Comparison of ENCODE assay signal across 8 cellular contexts in the genomic region with DNA sequence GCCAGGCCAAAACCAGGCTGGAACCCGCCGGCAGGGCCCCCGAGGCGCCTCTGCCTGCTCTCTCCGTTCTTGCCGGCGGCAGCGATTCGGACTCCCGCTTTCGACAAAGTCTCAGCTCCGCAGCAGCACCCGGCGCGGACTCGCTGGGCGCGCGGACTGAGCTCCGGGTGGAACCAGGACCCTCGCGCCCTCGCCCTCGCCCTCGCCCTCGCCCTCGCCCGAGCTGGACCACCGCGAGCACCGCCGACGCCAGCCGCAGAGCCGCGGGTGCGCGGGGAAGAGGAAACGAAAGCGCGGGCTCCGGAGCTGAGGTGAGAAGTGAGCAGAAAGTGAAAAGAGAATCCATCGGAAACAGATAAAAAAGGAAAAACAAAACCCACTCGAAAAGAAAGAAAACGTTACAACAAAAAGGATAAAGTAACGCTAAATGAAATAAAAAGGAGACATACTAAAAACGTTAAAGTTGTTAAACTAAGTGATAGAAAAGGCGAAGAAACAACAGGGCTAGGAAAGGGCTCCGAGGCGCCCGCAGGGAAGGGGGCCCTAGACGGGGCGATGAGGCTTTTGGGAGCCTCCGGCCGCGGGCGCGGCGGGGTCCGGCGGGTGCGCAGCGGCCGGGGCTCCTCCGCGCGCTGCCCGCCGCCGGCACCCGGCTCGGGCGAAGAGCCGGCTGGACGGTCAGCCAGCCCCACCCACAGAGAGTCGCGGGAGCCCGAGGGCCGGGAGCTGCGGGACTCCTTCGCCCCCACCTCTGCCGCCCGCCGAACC.
DNase-seq lines count a peak whose midpoint lies in the region; ATAC-seq and TF ChIP-seq lines count a peak whose summit lies in the region.

No MANE protein-coding gene starts in this region.

- H3K4me3 ChIP-seq in astrocyte of the cerebellum (ENCODE audit: low read depth, low read length) (peak overlapping the region; percentile 26), upper lobe of left lung (peak overlapping the region in 3 of 4 donors; percentile 28 to 45 (median 44)), thyroid gland (replicated peaks in 1 of 3) (peak overlapping the region in 1 of 3 donors; percentile 17)

- CTCF ChIA-PET in activated naive CD4-positive, alpha-beta T cell treated with anti-CD3 and anti-CD28 coated beads for 36 hours (lab: Charles Lee) = interaction anchor here (1.7 to 16.7 kb wide), 2 partner anchors 10 to 51 kb away, joined by 11 to 111 read pairs; no protein-coding TSS in a partner anchor

- TF ChIP-seq POLR2A in upper lobe of left lung (IDR thresholded peaks at IDR 0.05) (no peak), thyroid gland (IDR thresholded peaks at IDR 0.05) (no peak)

- H3K4me1 ChIP-seq in upper lobe of left lung (peaks cover 16 to 21% (median 18%) of the 10 kb centered on the region in 4 donors), thyroid gland (peaks cover 14 to 15% of the 10 kb centered on the region in 2 donors)

- H3K36me3 Mint-ChIP-seq in activated naive CD4-positive, alpha-beta T cell treated with anti-CD3 and anti-CD28 coated beads for 36 hours (ENCODE audit: low read depth) = no peaks in the 10 kb centered on the region
- H3K36me3 Mint-ChIP-seq in memory B cell = peaks cover 2% of the 10 kb centered on the region

- H3K36me3 ChIP-seq in upper lobe of left lung (no peaks in the 10 kb centered on the region), thyroid gland (no peaks in the 10 kb centered on the region)

- in situ Hi-C loops in astrocyte of the cerebellum (cut with HindIII; ENCODE audit: low sequenced_read_pairs) = no loop called here

- TF ChIP-seq CTCF in astrocyte of the cerebellum (IDR thresholded peaks at IDR 0.05; ENCODE audit: low read depth, low read length, missing control alignments) (no peak), upper lobe of left lung (IDR thresholded peaks at IDR 0.05) (no peak), thyroid gland (IDR thresholded peaks at IDR 0.05) (no peak)

- WGBS in upper lobe of left lung, 2 donors = 2 to 4% methylated on average over 41 to 51 of the region's 84 CpGs
- 6% methylated on average over 48 to 65 of the region's 84 CpGs for WGBS in thyroid gland, 2 donors

- no peaks in the 10 kb centered on the region for H3K9me3 ChIP-seq in upper lobe of left lung
- no peaks in the 10 kb centered on the region for H3K9me3 ChIP-seq in thyroid gland

- ATAC-seq in memory B cell (ENCODE audit: low read depth) (peak; percentile 70), upper lobe of left lung (ENCODE audit: low FRiP score in 2 of 2) (peak in 1 of 2 donors; percentile 29), HG03135 (IDR thresholded peaks at IDR 0.05; ENCODE audit: unreplicated experiment) (no peak)

- H3K9me3 Mint-ChIP-seq in activated naive CD4-positive, alpha-beta T cell treated with anti-CD3 and anti-CD28 coated beads for 36 hours = no peaks in the 10 kb centered on the region
- H3K9me3 Mint-ChIP-seq in memory B cell = peaks cover 3% of the 10 kb centered on the region

- TF ChIP-seq EP300 in upper lobe of left lung (IDR thresholded peaks at IDR 0.05) = no peak

- intact Hi-C loops in activated naive CD4-positive, alpha-beta T cell treated with anti-CD3 and anti-CD28 coated beads for 36 hours (cut with micrococcal nuclease) = loop anchor here (1.0 kb wide), 1 partner anchor 9 kb away; no protein-coding TSS in a partner anchor
- intact Hi-C loops in thyroid gland (cut with DNase I) = no loop called here

- no peak overlapping the region for H3K27ac Mint-ChIP-seq in activated naive CD4-positive, alpha-beta T cell treated with anti-CD3 and anti-CD28 coated beads for 36 hours
- H3K27ac Mint-ChIP-seq in memory B cell = peak overlapping the region; percentile 81

- peak; percentile 46 for DNase-seq in activated naive CD4-positive, alpha-beta T cell treated with anti-CD3 and anti-CD28 coated beads for 36 hours
- DNase-seq in activated naive CD4-positive, alpha-beta T cell (lab: John Stamatoyannopoulos, UW) = no peak
- DNase-seq in astrocyte of the cerebellum (ENCODE audit: low read depth) (no peak), memory B cell (ENCODE audit: low spot score in 2 of 2) (peak; percentile 43 to 48), upper lobe of left lung (peak in 1 of 2 donors; percentile 84), HUDEP-2 (lab: John Stamatoyannopoulos, UW; ENCODE audit: unreplicated experiment in 76 of 76) (no peak), thyroid gland (no peak)

- H3K27me3 ChIP-seq in upper lobe of left lung (peaks cover 6 to 88% (median 48%) of the 10 kb centered on the region in 4 donors), thyroid gland (peaks cover 66% of the 10 kb centered on the region)

- H3K4me3 Mint-ChIP-seq in activated naive CD4-positive, alpha-beta T cell treated with anti-CD3 and anti-CD28 coated beads for 36 hours = peak overlapping the region; percentile 73
- peak overlapping the region; percentile 79 for H3K4me3 Mint-ChIP-seq in memory B cell

- H3K4me1 Mint-ChIP-seq in activated naive CD4-positive, alpha-beta T cell treated with anti-CD3 and anti-CD28 coated beads for 36 hours (ENCODE audit: low read depth) = peaks cover 42% of the 10 kb centered on the region
- peaks cover 33% of the 10 kb centered on the region for H3K4me1 Mint-ChIP-seq in memory B cell

- peaks cover 79% of the 10 kb centered on the region for H3K27me3 Mint-ChIP-seq in activated naive CD4-positive, alpha-beta T cell treated with anti-CD3 and anti-CD28 coated beads for 36 hours (ENCODE audit: low read depth)
- peaks cover 55% of the 10 kb centered on the region for H3K27me3 Mint-ChIP-seq in memory B cell

- no peak overlapping the region for H3K27ac ChIP-seq in upper lobe of left lung
- no peak overlapping the region for H3K27ac ChIP-seq in thyroid gland

Comparison
In these comparisons a context has a peak if more than half of its experiments do, and no peak if none do; other contexts are left out.
1. DNase-seq: peak in activated naive CD4-positive, alpha-beta T cell treated with anti-CD3 and anti-CD28 coated beads for 36 hours (single experiment) and memory B cell (2 of 2); none in activated naive CD4-positive, alpha-beta T cell (0 of 4), astrocyte of the cerebellum (single experiment), HUDEP-2 (0 of 76) and thyroid gland (0 of 2).